In genomic region chr4:149553959-149554520, GRCh38 we compare ENCODE assay signal across 21 cellular contexts.
DNase-seq lines count a peak whose midpoint lies in the region; ATAC-seq and TF ChIP-seq lines count a peak whose summit lies in the region.
"Had no signal": no experiment of that assay in that cellular context is flagged by ENCODE, and none has a peak within 500 bp of the region (broad histone marks: within the 10 kb centered on the region; RNA-seq: fewer than 3 reads in every experiment).

No MANE protein-coding gene starts in this region.

- in situ Hi-C loops in astrocyte of the cerebellum (cut with HindIII; ENCODE audit: low sequenced_read_pairs), result no loop called here

- no peak for ATAC-seq in GM21717 (IDR thresholded peaks at IDR 0.05; ENCODE audit: unreplicated experiment)
- ATAC-seq: CD8-positive, alpha-beta T cell; GM12878; Panc1 had no signal

- H3K4me3 ChIP-seq in AG10803 (ENCODE audit: low read length) (no peak overlapping the region), astrocyte of the cerebellum (ENCODE audit: low read depth, low read length) (no peak overlapping the region), epithelial cell of proximal tubule (ENCODE audit: low read depth, low read length) (no peak overlapping the region), retinal pigment epithelial cell (ENCODE audit: low read length) (no peak overlapping the region)
- H3K4me3 ChIP-seq: BLaER1 treated with 17β-estradiol and CSF1 and Interleukin-3, amounts not matched to agents 10 nM and 100 nM; GM12878; SJCRH30 had no signal

- DNase-seq in AG10803 (ENCODE audit: low read depth) (peak; percentile 3), astrocyte of the cerebellum (ENCODE audit: low read depth) (peak; percentile 41), epithelial cell of proximal tubule (ENCODE audit: low read depth) (peak; percentile 25), retinal pigment epithelial cell (ENCODE audit: low read depth) (peak; percentile 88), glomerular visceral epithelial cell (ENCODE audit: extremely low spot score) (no peak), HUDEP-2 (lab: John Stamatoyannopoulos, UW; ENCODE audit: unreplicated experiment in 76 of 76) (no peak)
- DNase-seq: Calu3; CD8-positive, alpha-beta T cell; DMS53; EL; NCI-H1092 treated with DMSO at 0.1 percent for 48 hours; NCI-H146; NCI-H2029 treated with DMSO at 0.1 percent for 48 hours; NCI-H2171 treated with DMSO at 0.1 percent for 48 hours; NCI-H446 treated with DMSO at 0.1 percent for 48 hours; NCI-H69; SJCRH30 had no signal

- TF ChIP-seq CTCF in AG10803 (conservative IDR thresholded peaks at IDR 0.05; ENCODE audit: low read length) (no peak), astrocyte of the cerebellum (IDR thresholded peaks at IDR 0.05; ENCODE audit: low read depth, low read length, missing control alignments) (no peak), epithelial cell of proximal tubule (conservative IDR thresholded peaks at IDR 0.05; ENCODE audit: low read depth, low read length) (no peak), retinal pigment epithelial cell (conservative IDR thresholded peaks at IDR 0.05; ENCODE audit: low read depth, low read length) (no peak)

Comparison
In these comparisons a context has a peak if more than half of its experiments do, and no peak if none do; other contexts are left out.
1. DNase-seq: peak in AG10803 (single experiment), astrocyte of the cerebellum (single experiment), epithelial cell of proximal tubule (single experiment) and retinal pigment epithelial cell (single experiment); none in glomerular visceral epithelial cell (single experiment) and HUDEP-2 (0 of 76).